ENCODE assay signal across 10 cellular contexts in genomic region chr3:70716832-70717231, GRCh38.
A peak's percentile ranks its signal among the peaks of the same experiment; 100 is the strongest.
DNase-seq lines count a peak whose midpoint lies in the region; ATAC-seq and TF ChIP-seq lines count a peak whose summit lies in the region.
"Had no signal": no experiment of that assay in that cellular context is flagged by ENCODE, and none has a peak within 500 bp of the region (broad histone marks: within the 10 kb centered on the region; RNA-seq: fewer than 3 reads in every experiment).

No MANE protein-coding gene starts in this region.

- H3K27ac ChIP-seq in GM23248: no peak overlapping the region

- no peaks in the 10 kb centered on the region for H3K79me2 ChIP-seq in GM23248 (ENCODE audit: insufficient read depth)

- no peaks in the 10 kb centered on the region for H3K9me2 ChIP-seq in GM23248 (ENCODE audit: insufficient read depth)

- no peak overlapping the region for H3K4me2 ChIP-seq in GM23248 (ENCODE audit: unreplicated experiment)

- H2AFZ ChIP-seq in GM23248: 0 out of 2 replicates have a peak overlapping the region, but pooled peaks have one; percentile 6

- no peak overlapping the region for H3K4me3 ChIP-seq in GM23248
- H3K4me3 ChIP-seq in retinal pigment epithelial cell (ENCODE audit: low read length): no peak overlapping the region
- no peak overlapping the region for H3K4me3 ChIP-seq in MG63

- H3K4me1 ChIP-seq in GM23248 (ENCODE audit: insufficient read depth): peaks cover 5% of the 10 kb centered on the region; the same call in 1 of the 2 replicates

- H4K20me1 ChIP-seq in GM23248 (ENCODE audit: insufficient read depth): no peaks in the 10 kb centered on the region

- 15 to 17% methylated on average over 4 of the region's 4 CpGs for WGBS in GM23248 (ENCODE audit: low coverage in 1 of 2, low lambda C conversion rate in 2 of 2, missing lambda C conversion rate in 2 of 2), 2 experiments

- H3K27me3 ChIP-seq in GM23248 (replicated peaks; ENCODE audit: insufficient read depth): no peaks in the 10 kb centered on the region
- H3K27me3 ChIP-seq in MG63: no peaks in the 10 kb centered on the region

- H3K9me3 ChIP-seq in GM23248 (ENCODE audit: low read depth): no peaks in the 10 kb centered on the region
- H3K9me3 ChIP-seq in MG63: peaks cover 2% of the 10 kb centered on the region; the same call in 1 of the 2 replicates

- H3K36me3 ChIP-seq in GM23248 (ENCODE audit: low read depth) (no peaks in the 10 kb centered on the region), MG63 (no peaks in the 10 kb centered on the region)

- peak; percentile 67 for DNase-seq in GM23248
- peak; percentile 61 for DNase-seq in glomerular visceral epithelial cell (ENCODE audit: extremely low spot score)
- DNase-seq in retinal pigment epithelial cell (ENCODE audit: low read depth): no peak
- no peak for DNase-seq in MG63
- DNase-seq in NCI-H1105 (lab: John Stamatoyannopoulos, UW): no peak
- DNase-seq: amygdala had no signal

- ATAC-seq in SK-N-SH treated with all-trans-retinoic acid at 6 μM for 48 hours (peak; percentile 54; the same call in 1 of the 3 replicates), GM19035 (IDR thresholded peaks at IDR 0.05; ENCODE audit: unreplicated experiment) (no peak), HG02678 (IDR thresholded peaks at IDR 0.05; ENCODE audit: unreplicated experiment) (no peak)
- ATAC-seq: T-cell had no signal

- H3F3A ChIP-seq in GM23248 (ENCODE audit: insufficient read depth): no peaks in the 10 kb centered on the region

- no peak overlapping the region for H3K9ac ChIP-seq in GM23248

- in situ Hi-C loops in GM23248 (cut with MboI): loop anchor here (25.0 kb wide), 1 partner anchor 870 kb away; the partner anchor contains the start of gene FOXP1

- peak; percentile 49 for TF ChIP-seq CTCF in retinal pigment epithelial cell (conservative IDR thresholded peaks at IDR 0.05; ENCODE audit: low read depth, low read length)

TF ChIP-seq in SK-N-SH treated with all-trans-retinoic acid at 6 μM for 48 hours, 23 proteins besides CTCF, POLR2A, EP300 and RAD21:
- TF ChIP-seq CSRNP3 (CRISPR knock-in tag; IDR thresholded peaks at IDR 0.05): no peak
TF ChIP-seq in SK-N-SH treated with all-trans-retinoic acid at 6 μM for 48 hours: peak in this region for 0.

Comparison
In these comparisons a context has a peak if more than half of its experiments do, and no peak if none do; other contexts are left out.
1. DNase-seq: peak in GM23248 (single experiment) and glomerular visceral epithelial cell (single experiment); none in retinal pigment epithelial cell (single experiment), MG63 (single experiment) and NCI-H1105 (single experiment).